ENCODE assay signal across 8 cellular contexts in genomic region chr10:43671659-43672555, GRCh38. TPM values are rescaled to one million over a fixed set of nuclear protein-coding genes. Genes with fewer than 3 reads are reported as not detected.
DNase-seq lines count a peak whose midpoint lies in the region; ATAC-seq, FAIRE-seq and TF ChIP-seq lines count a peak whose summit lies in the region.

No MANE protein-coding gene starts in this region.

- H4K20me1 ChIP-seq in K562 (replicated peaks; ENCODE audit: control insufficient read depth, insufficient read depth, low read length) = peaks cover 5% of the 10 kb centered on the region; the same call in 1 of the 2 replicates

- peak; percentile 97 for FAIRE-seq in HTR-8/SVneo (lab: Jason Lieb, UNC)
- FAIRE-seq in K562 (lab: Jason Lieb, UNC) = peak; percentile 99
- FAIRE-seq in small intestine (lab: Jason Lieb, UNC) = no peak

- H3K36me3 ChIP-seq in BJ (ENCODE audit: control insufficient read depth, insufficient read depth, low read length) = no peaks in the 10 kb centered on the region
- H3K36me3 ChIP-seq in K562 (ENCODE audit: control insufficient read depth, insufficient read depth, low read length) = no peaks in the 10 kb centered on the region
- H3K36me3 ChIP-seq in small intestine (ENCODE audit: control insufficient read depth in 2 of 2, insufficient read depth in 2 of 2, low read length in 2 of 2) = no peaks in the 10 kb centered on the region

- 9% methylated on average over 15 of the region's 18 CpGs for whole genome bisulfite sequencing in K562 (ENCODE audit: insufficient coverage, low coverage, missing lambda C conversion rate)
- 44 to 51% (median 47%) methylated on average over 18 of the region's 18 CpGs for WGBS in small intestine, 3 donors

- TF ChIP-seq RAD21 in K562 (CRISPR knock-in tag; conservative IDR thresholded peaks at IDR 0.05 in 1 of 2, IDR thresholded peaks at IDR 0.05 in 1 of 2) = peak; percentile 90 to 94

- H3K9me3 ChIP-seq in K562 (replicated peaks; ENCODE audit: control insufficient read depth, insufficient read depth, low read depth, low read length) (no peaks in the 10 kb centered on the region), small intestine (ENCODE audit: control insufficient read depth, low read depth) (no peaks in the 10 kb centered on the region)

- TF ChIP-seq EP300 in K562 (IDR thresholded peaks at IDR 0.05; ENCODE audit: low read length) = no peak

- H3K79me2 ChIP-seq in K562 (ENCODE audit: control insufficient read depth, insufficient read depth, low read length) = no peaks in the 10 kb centered on the region

- H3K4me1 ChIP-seq in K562 (replicated peaks in 1 of 2; ENCODE audit: control insufficient read depth in 2 of 2, insufficient read depth in 2 of 2, low read length in 2 of 2) (peaks cover 0 to 10% of the 10 kb centered on the region in 2 experiments; a peak in 1 of 5 replicates), small intestine (ENCODE audit: control insufficient read depth in 2 of 2, insufficient read depth in 1 of 2, low read depth in 1 of 2, low read length in 1 of 2) (no peaks in the 10 kb centered on the region)

- peak; percentile 77 for ATAC-seq in GM18909 (IDR thresholded peaks at IDR 0.05; ENCODE audit: poor library complexity, unreplicated experiment)
- ATAC-seq in K562 = peak; percentile 85

- H3K27ac ChIP-seq in K562 (ENCODE audit: extremely low read depth, low read depth, low read length) = no peak overlapping the region
- H3K27ac ChIP-seq in small intestine (ENCODE audit: low read depth in 1 of 2, low read length in 1 of 2) = no peak overlapping the region

- no peaks in the 10 kb centered on the region for H3K27me3 ChIP-seq in BJ (ENCODE audit: control insufficient read depth, insufficient read depth, low read length)
- H3K27me3 ChIP-seq in K562 (ENCODE audit: control insufficient read depth in 2 of 2, insufficient read depth in 2 of 2, low read length in 2 of 2) = peaks cover 35 to 72% of the 10 kb centered on the region in 2 experiments
- peaks cover 0 to 4% of the 10 kb centered on the region in 2 donors for H3K27me3 ChIP-seq in small intestine (ENCODE audit: control insufficient read depth in 2 of 2, insufficient read depth in 2 of 2, low read length in 2 of 2)

- H3K9me1 ChIP-seq in K562 (ENCODE audit: control insufficient read depth, insufficient read depth, low read length) = no peaks in the 10 kb centered on the region

- TF ChIP-seq POLR2A in K562 (conservative IDR thresholded peaks at IDR 0.05) = no peak

- CTCF ChIA-PET in BJ (lab: Yijun Ruan, JAX) (interaction anchor here (0.7 to 4.3 kb wide), 14 partner anchors 8 to 1194 kb away, joined by 3 to 22 read pairs (median 5); partner anchors contain the start of genes CXCL12 and ZNF32), K562 (lab: Yijun Ruan, JAX; ENCODE audit: low intra/inter-chr PET ratio) (interaction anchor here (0.7 to 1.4 kb wide), 6 partner anchors 113 to 1259 kb away, joined by 3 to 6 read pairs (median 4); no protein-coding TSS in a partner anchor)

- no peak for DNase-seq in BJ (ENCODE audit: low read depth)
- DNase-seq in HTR-8/SVneo (ENCODE audit: insufficient read length, low spot score) = peak; percentile 87
- DNase-seq in SHP77 (lab: John Stamatoyannopoulos, UW) = peak; percentile 30 to 37
- peak; percentile 82 to 86 (median 84) for DNase-seq in K562 (ENCODE audit: extremely low read depth in 1 of 4, low spot score in 3 of 4)
- peak; percentile 24 to 44 for DNase-seq in hippocampal formation (lab: John Stamatoyannopoulos, UW)
- DNase-seq in small intestine = peak; percentile 64
- no peak for DNase-seq in NCI-H524 treated with DMSO at 0.1 percent for 48 hours (lab: John Stamatoyannopoulos, UW)

- no peak overlapping the region for H3K4me2 ChIP-seq in K562 (ENCODE audit: insufficient read depth, low read length)

- in situ Hi-C loops in K562 (cut with MboI) = loop anchor here (5.0 kb wide), 1 partner anchor 715 kb away; the partner anchor contains the start of gene CXCL12

- no peak overlapping the region for H3K9ac ChIP-seq in K562 (ENCODE audit: insufficient read depth in 1 of 2, low read depth in 2 of 2, low read length in 2 of 2)

- POLR2A ChIA-PET in BJ (lab: Charles Lee) = no interaction called here
- POLR2A ChIA-PET in K562 (lab: Yijun Ruan, JAX) = interaction anchor here (1.0 kb wide), 1 partner anchor 104 kb away, joined by 3 read pairs; no protein-coding TSS in a partner anchor

- TF ChIP-seq CTCF in BJ (IDR thresholded peaks at IDR 0.05; ENCODE audit: insufficient read depth, low read depth, low read length) (peak; percentile 68), K562 (IDR thresholded peaks at IDR 0.05 in 2 of 3, conservative IDR thresholded peaks at IDR 0.05 in 1 of 3; ENCODE audit: insufficient read depth in 2 of 3, low read depth in 1 of 3, low read length in 3 of 3) (peak; percentile 78 to 92 (median 85))

- intact Hi-C loops in K562 (cut with micrococcal nuclease) = loop anchor here (2.0 to 10.0 kb wide), 4 partner anchors 183 to 1195 kb away; no protein-coding TSS in a partner anchor

- H2AFZ ChIP-seq in K562 (ENCODE audit: low read depth, low read length) = no peak overlapping the region

- H3K4me3 ChIP-seq in BJ (ENCODE audit: low read depth, low read length) = no peak overlapping the region
- H3K4me3 ChIP-seq in K562 = no peak overlapping the region
- H3K4me3 ChIP-seq in small intestine (ENCODE audit: low read depth in 1 of 2, low read length in 2 of 2) = no peak overlapping the region

- BruUV-seq in K562 (replicated peaks; lab: Mats Ljungman, UMichigan) = no TSS peak

TF ChIP-seq in K562, 482 proteins besides CTCF, POLR2A, EP300 and RAD21 (continues in another document):
- TF ChIP-seq TCF7 (IDR thresholded peaks at IDR 0.05; ENCODE audit: borderline replicate concordance) = no peak
- TF ChIP-seq ZC3H4 (CRISPR knock-in tag; IDR thresholded peaks at IDR 0.05; ENCODE audit: borderline replicate concordance) = no peak
- no peak for TF ChIP-seq TAF9B (IDR thresholded peaks at IDR 0.05; ENCODE audit: partially characterized antibody)
- no peak for TF ChIP-seq ZBTB8A (IDR thresholded peaks at IDR 0.05; ENCODE audit: partially characterized antibody)
- no peak for TF ChIP-seq GTF2E2 (tag; IDR thresholded peaks at IDR 0.05)
- no peak for TF ChIP-seq U2AF1 (optimal IDR thresholded peaks at IDR 0.05; ENCODE audit: low read depth, low read length)
- TF ChIP-seq, protein P1, sequence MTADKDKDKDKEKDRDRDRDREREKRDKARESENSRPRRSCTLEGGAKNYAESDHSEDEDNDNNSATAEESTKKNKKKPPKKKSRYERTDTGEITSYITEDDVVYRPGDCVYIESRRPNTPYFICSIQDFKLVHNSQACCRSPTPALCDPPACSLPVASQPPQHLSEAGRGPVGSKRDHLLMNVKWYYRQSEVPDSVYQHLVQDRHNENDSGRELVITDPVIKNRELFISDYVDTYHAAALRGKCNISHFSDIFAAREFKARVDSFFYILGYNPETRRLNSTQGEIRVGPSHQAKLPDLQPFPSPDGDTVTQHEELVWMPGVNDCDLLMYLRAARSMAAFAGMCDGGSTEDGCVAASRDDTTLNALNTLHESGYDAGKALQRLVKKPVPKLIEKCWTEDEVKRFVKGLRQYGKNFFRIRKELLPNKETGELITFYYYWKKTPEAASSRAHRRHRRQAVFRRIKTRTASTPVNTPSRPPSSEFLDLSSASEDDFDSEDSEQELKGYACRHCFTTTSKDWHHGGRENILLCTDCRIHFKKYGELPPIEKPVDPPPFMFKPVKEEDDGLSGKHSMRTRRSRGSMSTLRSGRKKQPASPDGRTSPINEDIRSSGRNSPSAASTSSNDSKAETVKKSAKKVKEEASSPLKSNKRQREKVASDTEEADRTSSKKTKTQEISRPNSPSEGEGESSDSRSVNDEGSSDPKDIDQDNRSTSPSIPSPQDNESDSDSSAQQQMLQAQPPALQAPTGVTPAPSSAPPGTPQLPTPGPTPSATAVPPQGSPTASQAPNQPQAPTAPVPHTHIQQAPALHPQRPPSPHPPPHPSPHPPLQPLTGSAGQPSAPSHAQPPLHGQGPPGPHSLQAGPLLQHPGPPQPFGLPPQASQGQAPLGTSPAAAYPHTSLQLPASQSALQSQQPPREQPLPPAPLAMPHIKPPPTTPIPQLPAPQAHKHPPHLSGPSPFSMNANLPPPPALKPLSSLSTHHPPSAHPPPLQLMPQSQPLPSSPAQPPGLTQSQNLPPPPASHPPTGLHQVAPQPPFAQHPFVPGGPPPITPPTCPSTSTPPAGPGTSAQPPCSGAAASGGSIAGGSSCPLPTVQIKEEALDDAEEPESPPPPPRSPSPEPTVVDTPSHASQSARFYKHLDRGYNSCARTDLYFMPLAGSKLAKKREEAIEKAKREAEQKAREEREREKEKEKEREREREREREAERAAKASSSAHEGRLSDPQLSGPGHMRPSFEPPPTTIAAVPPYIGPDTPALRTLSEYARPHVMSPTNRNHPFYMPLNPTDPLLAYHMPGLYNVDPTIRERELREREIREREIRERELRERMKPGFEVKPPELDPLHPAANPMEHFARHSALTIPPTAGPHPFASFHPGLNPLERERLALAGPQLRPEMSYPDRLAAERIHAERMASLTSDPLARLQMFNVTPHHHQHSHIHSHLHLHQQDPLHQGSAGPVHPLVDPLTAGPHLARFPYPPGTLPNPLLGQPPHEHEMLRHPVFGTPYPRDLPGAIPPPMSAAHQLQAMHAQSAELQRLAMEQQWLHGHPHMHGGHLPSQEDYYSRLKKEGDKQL (CRISPR knock-in tag; IDR thresholded peaks at IDR 0.05; ENCODE audit: borderline replicate concordance) = no peak
- no peak for TF ChIP-seq FOXK1 (CRISPR knock-in tag; IDR thresholded peaks at IDR 0.05; ENCODE audit: borderline replicate concordance)

RNA-seq across cellular contexts. Expression of gene ZNF32, which starts 23.2 kb away (rescaled TPM):
- polyA plus RNA-seq in BJ (2011; rRNA removed) (38.6 and 53.5 TPM in 2 replicates), K562 (2011; rRNA removed) (40.5 and 57.0 TPM in 2 replicates), K562 (2014; fragmentation: Illumina TruSeq; extraction: Trizol) (29.5 and 30.7 TPM in 2 replicates), K562 (2014; fragmentation: Nextera tagmentation; extraction: Ambion mirVana) (10 to 100 TPM; 18.3 to 26.3 TPM), K562 (2014; rRNA removed) (28.4 TPM in 2 replicates), small intestine (10 to 100 TPM; 23.5 to 29.5 (median 28.6) TPM)
- polyA minus RNA-seq in BJ (2011; rRNA and poly(A)+ RNA removed) = 5.4 and 9.8 TPM in 2 replicates
- total RNA-seq in K562 (2011; cell fraction: chromatin; rRNA removed; ENCODE audit: low replicate concordance) = 14.9 and 16.7 TPM in 2 replicates
- 14.5 and 19.6 TPM in 2 replicates for total RNA-seq in K562 (2011; cell fraction: nucleolus; rRNA removed)
- total RNA-seq in K562 (2011; cell fraction: nucleoplasm; rRNA removed) = 14.4 and 19.2 TPM in 2 replicates
- total RNA-seq in K562 (2014; rRNA removed) (17.3 and 19.8 TPM in 2 replicates), K562 (2014; rRNA removed; fragmentation: Illumina TruSeq; extraction: Trizol) (31.8 and 34.7 TPM in 2 replicates), K562 (2015; rRNA removed; fragmentation: Illumina TruSeq; extraction: Trizol) (21.4 and 22.3 TPM in 2 replicates), K562 (2021) (20.3 and 22.3 TPM in 2 replicates)
- polyA plus RNA-seq in K562 (2011; cell fraction: cytosol; rRNA removed) = 14.8 and 19.1 TPM in 2 replicates
- 25.6 and 26.6 TPM in 2 replicates for polyA plus RNA-seq in K562 (2011; cell fraction: nucleus; rRNA removed)
- polyA plus RNA-seq in K562 (2012) = 19.9 and 24.6 TPM in 2 replicates
- polyA minus RNA-seq in K562 (2011; rRNA and poly(A)+ RNA removed) = 25.2 and 28.4 TPM in 2 replicates
- 4.7 and 5.0 TPM in 2 replicates for polyA minus RNA-seq in K562 (2011; cell fraction: cytosol; rRNA and poly(A)+ RNA removed)
- 6.2 and 17.2 TPM in 2 replicates for polyA minus RNA-seq in K562 (2011; cell fraction: nucleus; rRNA and poly(A)+ RNA removed)

Comparison
In these comparisons a context has a peak if more than half of its experiments do, and no peak if none do; other contexts are left out.
1. DNase-seq: peak in HTR-8/SVneo (single experiment), SHP77 (2 of 2), K562 (4 of 4), hippocampal formation (2 of 2) and small intestine (single experiment); none in BJ (single experiment) and NCI-H524 treated with DMSO at 0.1 percent for 48 hours (single experiment).